ENCODE assay signal across 27 cellular contexts in genomic region chr6:70753870-70754269, GRCh38.
"Had no signal": no experiment of that assay in that cellular context is flagged by ENCODE, and none has a peak within 500 bp of the region (broad histone marks: within the 10 kb centered on the region; RNA-seq: fewer than 3 reads in every experiment).

No MANE protein-coding gene starts in this region.

- H3K4me3 ChIP-seq: left lung, lower lobe of right lung, prostate gland, skin epidermis, stomach, testis, thyroid gland, transverse colon, upper lobe of left lung had no signal

- H3K27ac ChIP-seq: left lung, lower lobe of right lung, prostate gland, skin epidermis, stomach, testis, thyroid gland, transverse colon, upper lobe of left lung had no signal

- H3K4me1 ChIP-seq: left lung, lower lobe of right lung, prostate gland, stomach, testis, thyroid gland, transverse colon, upper lobe of left lung had no signal

- DNase-seq: hippocampal formation; kidney; left colon; left lung; lower lobe of right lung; mammary epithelial cell; mesenchymal stem cell; naive thymus-derived CD8-positive, alpha-beta T cell; occipital lobe; posterior cingulate gyrus; retina; right cardiac atrium; stimulated activated CD4-positive, alpha-beta T cell treated with anti-CD3 and anti-CD28 coated beads, Interleukin-12 subunit alpha, Interleukin-12 subunit beta, amount 100 ng/mL, for 4 hours; stimulated activated CD4-positive, alpha-beta T cell treated with anti-CD3 and anti-CD28 coated beads, Interleukin-15, amount 100 ng/mL, for 24 hours; stimulated activated CD4-positive, alpha-beta T cell treated with anti-CD3 and anti-CD28 coated beads, Interleukin-2, amount 100 ng/mL, for 24 hours; stimulated activated CD4-positive, alpha-beta T cell treated with anti-CD3 and anti-CD28 coated beads, Interleukin-4, amount 100 ng/mL, for 1 hour; stimulated activated naive B cell treated with anti-CD40 and anti-IgM and Interleukin-4, amounts not matched to agents 10 μg/mL and 1 μg/mL and 100 μg/mL, for 72 hours; stimulated activated naive CD8-positive, alpha-beta T cell treated with anti-CD3 and anti-CD28 coated beads, Interleukin-15, Interleukin-2, amounts not matched to agents 100 U/mL and 50 U/mL, for 24 hours; stomach; testis; thyroid gland; transverse colon; upper lobe of left lung had no signal

- H3K36me3 ChIP-seq: prostate gland, thyroid gland had no signal

- H3K27me3 ChIP-seq: left lung, stomach, testis, thyroid gland, transverse colon, upper lobe of left lung had no signal

- H3K9me3 ChIP-seq: left lung, lower lobe of right lung, prostate gland, stomach, testis, thyroid gland, transverse colon, upper lobe of left lung had no signal

- ATAC-seq: left colon; left lung; naive thymus-derived CD8-positive, alpha-beta T cell; right cardiac atrium; sciatic nerve; stimulated activated naive B cell treated with anti-CD40 and anti-IgM and Interleukin-4, amounts not matched to agents 10 μg/mL and 1 μg/mL and 100 μg/mL, for 72 hours; stimulated activated naive CD8-positive, alpha-beta T cell treated with anti-CD3 and anti-CD28 coated beads, Interleukin-15, Interleukin-2, amounts not matched to agents 100 U/mL and 50 U/mL, for 24 hours had no signal

- FAIRE-seq: urothelium cell line had no signal
